In the genomic region with DNA sequence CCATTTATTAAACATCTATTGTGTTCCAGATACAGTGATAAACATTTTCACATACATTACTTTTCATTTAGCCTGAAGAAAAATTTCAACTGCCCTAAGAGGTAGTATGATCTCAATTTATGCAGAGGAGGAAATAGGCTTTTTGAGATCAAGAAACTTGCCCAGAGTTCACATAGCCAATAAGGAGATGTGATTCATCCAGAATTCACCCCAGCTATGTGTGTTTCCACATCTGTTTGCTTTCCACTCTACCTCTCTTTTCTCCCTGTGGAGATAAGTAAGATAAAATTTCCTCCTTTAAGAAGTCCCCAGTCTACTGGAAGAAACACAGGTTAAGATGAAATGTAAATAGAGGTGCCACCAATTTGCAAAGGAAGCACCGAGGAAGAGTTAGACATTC, we compare ENCODE assay signal across 14 cellular contexts.
DNase-seq lines count a peak whose midpoint lies in the region; ATAC-seq and TF ChIP-seq lines count a peak whose summit lies in the region.
"Had no signal": no experiment of that assay in that cellular context is flagged by ENCODE, and none has a peak within 500 bp of the region (broad histone marks: within the 10 kb centered on the region; RNA-seq: fewer than 3 reads in every experiment).

No MANE protein-coding gene starts in this region.

- DNase-seq in AG10803 (ENCODE audit: low read depth), result peak; percentile 63
- DNase-seq in GM23338 (ENCODE audit: low spot score), result no peak
- peak; percentile 9 for DNase-seq in choroid plexus epithelial cell (ENCODE audit: low read depth)
- DNase-seq in left lung, result no peak
- DNase-seq in NCI-H1436 treated with DMSO at 0.1 percent for 48 hours (lab: John Stamatoyannopoulos, UW), result no peak
- DNase-seq in esophagus muscularis mucosa (ENCODE audit: extremely low spot score), result no peak
- no peak for DNase-seq in activated CD8-positive, alpha-beta memory T cell treated with anti-CD3 and anti-CD28 coated beads for 24 hours
- DNase-seq in type B pancreatic cell (ENCODE audit: extremely low spot score, unreplicated experiment), result no peak
- DNase-seq: EL, NCI-H1436, NCI-H524 had no signal

- H3K27me3 ChIP-seq in GM23338 (ENCODE audit: insufficient read depth) (no peaks in the 10 kb centered on the region), left lung (peaks cover 0 to 3% of the 10 kb centered on the region in 2 donors), esophagus muscularis mucosa (no peaks in the 10 kb centered on the region)

- H3K4me1 ChIP-seq in GM23338 (ENCODE audit: insufficient read depth) (peaks cover 44% of the 10 kb centered on the region), left lung (no peaks in the 10 kb centered on the region), esophagus muscularis mucosa (peaks cover 0 to 6% (median 0%) of the 10 kb centered on the region in 4 donors)

- WGBS in esophagus muscularis mucosa, result 39% methylated on average over 1 of the region's 1 CpG

- ATAC-seq in GM23338, result no peak
- peak; percentile 66 for ATAC-seq in left lung
- ATAC-seq: K562, Panc1 had no signal

- intact Hi-C loops in left lung (cut with DNase I), result no loop called here
- intact Hi-C loops in esophagus muscularis mucosa (cut with DNase I), result no loop called here

- no peak overlapping the region for H2AFZ ChIP-seq in GM23338

- peaks cover 3% of the 10 kb centered on the region for H3K27me3 Mint-ChIP-seq in GM23338 (ENCODE audit: insufficient read depth, low read depth, poor library complexity)
- peaks cover 8% of the 10 kb centered on the region for H3K27me3 Mint-ChIP-seq in type B pancreatic cell

- H3K4me1 Mint-ChIP-seq in GM23338, result peaks cover 50% of the 10 kb centered on the region
- peaks cover 13% of the 10 kb centered on the region for H3K4me1 Mint-ChIP-seq in type B pancreatic cell (ENCODE audit: unreplicated experiment)
- H3K4me1 Mint-ChIP-seq: CD14-positive monocyte had no signal

- H3K36me3 Mint-ChIP-seq in GM23338 (ENCODE audit: low read depth) (no peaks in the 10 kb centered on the region), type B pancreatic cell (no peaks in the 10 kb centered on the region)
- H3K36me3 Mint-ChIP-seq: CD14-positive monocyte had no signal

- no peak for TF ChIP-seq EP300 in esophagus muscularis mucosa (IDR thresholded peaks at IDR 0.05)

- no peaks in the 10 kb centered on the region for H4K20me1 ChIP-seq in GM23338 (replicated peaks; ENCODE audit: insufficient read depth)

- no peaks in the 10 kb centered on the region for H3F3A ChIP-seq in GM23338 (replicated peaks; ENCODE audit: low read depth)

- H3K9me3 ChIP-seq in left lung (no peaks in the 10 kb centered on the region), esophagus muscularis mucosa (no peaks in the 10 kb centered on the region)

- H3K36me3 ChIP-seq in GM23338 (ENCODE audit: insufficient read depth) (no peaks in the 10 kb centered on the region), left lung (no peaks in the 10 kb centered on the region), esophagus muscularis mucosa (no peaks in the 10 kb centered on the region)

- H3K9me3 Mint-ChIP-seq in GM23338 (no peaks in the 10 kb centered on the region), type B pancreatic cell (peaks cover 5% of the 10 kb centered on the region)

- no peak overlapping the region for H3K4me3 ChIP-seq in AG10803 (ENCODE audit: low read length)
- no peak overlapping the region for H3K4me3 ChIP-seq in GM23338
- H3K4me3 ChIP-seq in choroid plexus epithelial cell (ENCODE audit: low read depth, low read length), result no peak overlapping the region
- no peak overlapping the region for H3K4me3 ChIP-seq in left lung
- H3K4me3 ChIP-seq in esophagus muscularis mucosa, result no peak overlapping the region
- H3K4me3 ChIP-seq: K562 had no signal

- no peaks in the 10 kb centered on the region for H3K79me2 ChIP-seq in GM23338 (replicated peaks; ENCODE audit: insufficient read depth)

- H3K4me3 Mint-ChIP-seq in GM23338 (no peak overlapping the region), type B pancreatic cell (no peak overlapping the region)
- H3K4me3 Mint-ChIP-seq: CD14-positive monocyte had no signal

- no peaks in the 10 kb centered on the region for H3K9me2 ChIP-seq in GM23338 (ENCODE audit: insufficient read depth)

- TF ChIP-seq POLR2A in esophagus muscularis mucosa (IDR thresholded peaks at IDR 0.05; ENCODE audit: low read depth), result no peak

- peak overlapping the region; percentile 45; the same call in 1 of the 2 replicates for H3K4me2 ChIP-seq in GM23338

- TF ChIP-seq CTCF in AG10803 (conservative IDR thresholded peaks at IDR 0.05; ENCODE audit: low read length) (no peak), GM23338 (conservative IDR thresholded peaks at IDR 0.05; ENCODE audit: low read depth in 2 of 2) (no peak), choroid plexus epithelial cell (conservative IDR thresholded peaks at IDR 0.05; ENCODE audit: low read depth, low read length) (no peak), left lung (IDR thresholded peaks at IDR 0.05) (no peak), esophagus muscularis mucosa (IDR thresholded peaks at IDR 0.05) (no peak), type B pancreatic cell (conservative IDR thresholded peaks at IDR 0.05) (no peak)

- H3K27ac ChIP-seq in GM23338 (ENCODE audit: low read depth) (no peak overlapping the region), left lung (no peak overlapping the region), esophagus muscularis mucosa (replicated peaks in 1 of 4) (no peak overlapping the region)

- no peak overlapping the region for H3K27ac Mint-ChIP-seq in GM23338
- no peak overlapping the region for H3K27ac Mint-ChIP-seq in type B pancreatic cell
- H3K27ac Mint-ChIP-seq: CD14-positive monocyte had no signal

TF ChIP-seq in GM23338, 12 proteins besides CTCF, POLR2A, EP300 and RAD21:
- TF ChIP-seq JUNB (IDR thresholded peaks at IDR 0.05; ENCODE audit: unreplicated experiment) (no peak), CREB1 (CRISPR knock-in tag; IDR thresholded peaks at IDR 0.05; ENCODE audit: low read depth) (no peak), POLR2AphosphoS5 (IDR thresholded peaks at IDR 0.05; ENCODE audit: low read depth) (no peak)
TF ChIP-seq in GM23338: peak in this region for 0.

Comparison
In these comparisons a context has a peak if more than half of its experiments do, and no peak if none do; other contexts are left out.
1. DNase-seq: peak in AG10803 (single experiment) and choroid plexus epithelial cell (single experiment); none in GM23338 (single experiment), left lung (0 of 2), NCI-H1436 treated with DMSO at 0.1 percent for 48 hours (single experiment), esophagus muscularis mucosa (single experiment), activated CD8-positive, alpha-beta memory T cell treated with anti-CD3 and anti-CD28 coated beads for 24 hours (single experiment) and type B pancreatic cell (single experiment).